In genomic region chr4:102511830-102512605, GRCh38 we compare ENCODE assay signal across 22 cellular contexts. TPM values are rescaled to one million over a fixed set of nuclear protein-coding genes. Genes with fewer than 3 reads are reported as not detected.
A peak's percentile ranks its signal among the peaks of the same experiment; 100 is the strongest.
DNase-seq lines count a peak whose midpoint lies in the region; ATAC-seq, FAIRE-seq and TF ChIP-seq lines count a peak whose summit lies in the region.
"Had no signal": no experiment of that assay in that cellular context is flagged by ENCODE, and none has a peak within 500 bp of the region (broad histone marks: within the 10 kb centered on the region; RNA-seq: fewer than 3 reads in every experiment).

No MANE protein-coding gene starts in this region.

- no peak for TF ChIP-seq EP300 in H1 (IDR thresholded peaks at IDR 0.05; ENCODE audit: borderline replicate concordance in 1 of 2, low read depth in 2 of 2, low read length in 2 of 2)

- H2BK20ac ChIP-seq in IMR-90 (ENCODE audit: low read depth, low read length) (no peak overlapping the region), H1 (ENCODE audit: low read length) (no peak overlapping the region)

- no peak for FAIRE-seq in H1 (lab: Jason Lieb, UNC)
- FAIRE-seq: D721Med, HTR-8/SVneo had no signal

- no peak overlapping the region for H2AK9ac ChIP-seq in IMR-90 (replicated peaks; ENCODE audit: low read depth, low read length, poor library complexity)

- H3K79me2 ChIP-seq in H1 (ENCODE audit: control insufficient read depth in 1 of 2, insufficient read depth in 2 of 2, low read length in 2 of 2) (no peaks in the 10 kb centered on the region), trophoblast cell (ENCODE audit: control insufficient read depth, insufficient read depth, low read length, poor library complexity) (no peaks in the 10 kb centered on the region)

- no peaks in the 10 kb centered on the region for H3K27me3 ChIP-seq in CD4-positive, alpha-beta memory T cell (ENCODE audit: insufficient read depth, low read length)
- H3K27me3 ChIP-seq in IMR-90 (ENCODE audit: control insufficient read depth, insufficient read depth, low read length) (no peaks in the 10 kb centered on the region), H1 (replicated peaks in 1 of 4; ENCODE audit: control insufficient read depth in 3 of 4, extremely low read depth in 1 of 4, insufficient read depth in 3 of 4, low read length in 3 of 4) (no peaks in the 10 kb centered on the region), trophoblast cell (ENCODE audit: insufficient read depth, low read length) (no peaks in the 10 kb centered on the region), heart right ventricle (no peaks in the 10 kb centered on the region), psoas muscle (ENCODE audit: insufficient read depth in 3 of 3, low read length in 2 of 3) (no peaks in the 10 kb centered on the region)

- H4K20me1 ChIP-seq in IMR-90 (ENCODE audit: insufficient read depth, low read length) (peaks cover 9% of the 10 kb centered on the region; the same call in 1 of the 2 replicates), H1 (replicated peaks in 1 of 2; ENCODE audit: control insufficient read depth in 1 of 2, insufficient read depth in 2 of 2, low read length in 2 of 2) (no peaks in the 10 kb centered on the region)

- H3K4me2 ChIP-seq in IMR-90 (ENCODE audit: low read depth, low read length) (no peak overlapping the region), H1 (ENCODE audit: insufficient read depth in 1 of 2, low read depth in 2 of 2, low read length in 2 of 2) (no peak overlapping the region), trophoblast cell (ENCODE audit: low read length) (no peak overlapping the region)

- H2BK120ac ChIP-seq in IMR-90 (ENCODE audit: low read depth, low read length), result no peak overlapping the region
- H2BK120ac ChIP-seq in H1 (replicated peaks; ENCODE audit: low read depth, low read length), result no peak overlapping the region
- no peak overlapping the region for H2BK120ac ChIP-seq in trophoblast cell (ENCODE audit: insufficient read depth, low read length, poor library complexity)

- no peak overlapping the region for H3K4me3 ChIP-seq in CD4-positive, alpha-beta memory T cell (ENCODE audit: low read length in 2 of 2)
- no peak overlapping the region for H3K4me3 ChIP-seq in IMR-90 (ENCODE audit: insufficient read depth, low read depth, low read length)
- H3K4me3 ChIP-seq in H1 (ENCODE audit: extremely low read depth in 1 of 4, insufficient read depth in 2 of 4, low read depth in 3 of 4, low read length in 4 of 4), result no peak overlapping the region
- no peak overlapping the region for H3K4me3 ChIP-seq in trophoblast cell (ENCODE audit: low read depth, low read length)
- H3K4me3 ChIP-seq in heart right ventricle, result no peak overlapping the region
- no peak overlapping the region for H3K4me3 ChIP-seq in psoas muscle
- H3K4me3 ChIP-seq: HAP-1 had no signal

- no peaks in the 10 kb centered on the region for H3K36me3 ChIP-seq in CD4-positive, alpha-beta memory T cell (ENCODE audit: insufficient read depth, low read length)
- H3K36me3 ChIP-seq in IMR-90 (ENCODE audit: control insufficient read depth, insufficient read depth, low read length) (no peaks in the 10 kb centered on the region; the same call in 1 of the 2 replicates), H1 (ENCODE audit: control insufficient read depth in 2 of 4, insufficient read depth in 4 of 4, low read length in 3 of 4) (no peaks in the 10 kb centered on the region), trophoblast cell (ENCODE audit: control insufficient read depth in 1 of 2, insufficient read depth in 2 of 2, low read length in 2 of 2) (no peaks in the 10 kb centered on the region), heart right ventricle (peaks cover 0 to 5% (median 0%) of the 10 kb centered on the region in 9 donors), psoas muscle (ENCODE audit: insufficient read depth in 1 of 2, low read depth in 1 of 2) (no peaks in the 10 kb centered on the region)
- H3K36me3 ChIP-seq: HAP-1 had no signal

- H3K79me1 ChIP-seq in IMR-90 (ENCODE audit: low read depth in 1 of 2, low read length in 2 of 2), result peaks cover 16 to 43% of the 10 kb centered on the region in 2 experiments
- no peaks in the 10 kb centered on the region for H3K79me1 ChIP-seq in H1 (ENCODE audit: low read depth, low read length)
- H3K79me1 ChIP-seq in trophoblast cell (ENCODE audit: low read length), result no peaks in the 10 kb centered on the region

- peak overlapping the region in 4 of 7 donors; percentile 12 to 72 (median 46) for H3K27ac Mint-ChIP-seq in CD4-positive, alpha-beta memory T cell
- H3K27ac Mint-ChIP-seq: CD4-positive, alpha-beta T cell had no signal

- in situ Hi-C loops in IMR-90 (cut with MboI; ENCODE audit: low sequenced_read_pairs), result no loop called here

- TF ChIP-seq CTCF in IMR-90 (conservative IDR thresholded peaks at IDR 0.05; ENCODE audit: low read depth, low read length) (no peak), H1 (IDR thresholded peaks at IDR 0.05; ENCODE audit: control extremely low read depth in 1 of 3, insufficient read depth in 1 of 3, low read depth in 1 of 3, low read length in 3 of 3) (no peak), heart right ventricle (IDR thresholded peaks at IDR 0.05) (no peak), psoas muscle (IDR thresholded peaks at IDR 0.05) (no peak)

- POLR2A ChIA-PET in CD4-positive, alpha-beta memory T cell (lab: Charles Lee; ENCODE audit: partially characterized antibody), result interaction anchor here (0.6 kb wide), 1 partner anchor 10 kb away, joined by 3 read pairs; no protein-coding TSS in a partner anchor
- POLR2A ChIA-PET in IMR-90 (lab: Charles Lee; ENCODE audit: unreplicated experiment), result no interaction called here
- POLR2A ChIA-PET in H1 (lab: Charles Lee; ENCODE audit: partially characterized antibody), result no interaction called here

- H3K36me3 Mint-ChIP-seq in CD4-positive, alpha-beta memory T cell, result peaks cover 58 to 59% of the 10 kb centered on the region in 2 donors

- intact Hi-C loops in CD4-positive, alpha-beta memory T cell (cut with micrococcal nuclease), result no loop called here
- intact Hi-C loops in IMR-90 (cut with micrococcal nuclease) (no loop called here), heart right ventricle (cut with DNase I) (no loop called here), psoas muscle (cut with DNase I) (no loop called here)

- H3K9me1 ChIP-seq in IMR-90 (ENCODE audit: insufficient read depth, low read length), result 0 out of 2 replicates have a peak, but pooled peaks cover 6% of the 10 kb centered on the region

- DNase-seq in CD4-positive, alpha-beta memory T cell, result no peak
- DNase-seq in IMR-90 (no peak), H1 (ENCODE audit: low read depth in 1 of 2, low spot score in 2 of 2) (no peak), trophoblast cell (peak; percentile 47 to 84), heart right ventricle (no peak), psoas muscle (no peak)
- DNase-seq: ACHN; CD4-positive, alpha-beta T cell; DND-41; GDM1; KBM-7; NCI-H1092; NCI-H1694; NCI-H2107; NCI-H226; NCI-H526 treated with DMSO at 0.1 percent for 48 hours; OCI-M1 had no signal

- peaks cover 45% of the 10 kb centered on the region for H3K4me1 ChIP-seq in CD4-positive, alpha-beta memory T cell (ENCODE audit: insufficient read depth, low read length)
- no peaks in the 10 kb centered on the region for H3K4me1 ChIP-seq in IMR-90 (ENCODE audit: control insufficient read depth, insufficient read depth, low read length)
- no peaks in the 10 kb centered on the region for H3K4me1 ChIP-seq in H1 (replicated peaks in 1 of 4; ENCODE audit: control insufficient read depth in 3 of 4, insufficient read depth in 4 of 4, low read length in 3 of 4)
- H3K4me1 ChIP-seq in trophoblast cell (ENCODE audit: control insufficient read depth in 1 of 2, insufficient read depth in 2 of 2, low read length in 2 of 2), result no peaks in the 10 kb centered on the region
- peaks cover 0 to 28% (median 14%) of the 10 kb centered on the region in 9 donors for H3K4me1 ChIP-seq in heart right ventricle
- peaks cover 23% of the 10 kb centered on the region for H3K4me1 ChIP-seq in psoas muscle

- dilution Hi-C loops in IMR-90 (cut with HindIII; ENCODE audit: low sequenced_read_pairs, unreplicated experiment), result no loop called here

- no peak for TF ChIP-seq POLR2A in IMR-90 (IDR thresholded peaks at IDR 0.05; ENCODE audit: low read depth, low read length)
- TF ChIP-seq POLR2A in H1 (IDR thresholded peaks at IDR 0.05; ENCODE audit: control extremely low read depth in 1 of 2, low read depth in 2 of 2, low read length in 2 of 2), result no peak

- H4K5ac ChIP-seq in IMR-90 (ENCODE audit: low read depth, low read length) (no peak overlapping the region), H1 (ENCODE audit: insufficient read length, low read depth, low read length) (no peak overlapping the region)

- H3K9me3 ChIP-seq in CD4-positive, alpha-beta memory T cell (ENCODE audit: control insufficient read depth in 1 of 2, low read length in 2 of 2), result no peaks in the 10 kb centered on the region
- H3K9me3 ChIP-seq in IMR-90 (ENCODE audit: control insufficient read depth, insufficient read depth, low read length), result no peaks in the 10 kb centered on the region
- peaks cover 0 to 3% of the 10 kb centered on the region in 2 experiments; a peak in 1 of 4 replicates for H3K9me3 ChIP-seq in H1 (ENCODE audit: insufficient read depth in 2 of 2, low read depth in 1 of 2, low read length in 1 of 2)
- no peaks in the 10 kb centered on the region for H3K9me3 ChIP-seq in trophoblast cell (ENCODE audit: insufficient read depth, low read depth, low read length)
- H3K9me3 ChIP-seq in heart right ventricle, result peaks cover 0 to 16% (median 5%) of the 10 kb centered on the region in 11 donors
- H3K9me3 ChIP-seq in psoas muscle, result peaks cover 6% of the 10 kb centered on the region
- H3K9me3 ChIP-seq: HAP-1 had no signal

- H2BK12ac ChIP-seq in H1 (ENCODE audit: low read depth, low read length) (no peak overlapping the region), trophoblast cell (ENCODE audit: low read length) (no peak overlapping the region)

- WGBS in IMR-90 (ENCODE audit: extremely low coverage in 2 of 2, insufficient read length in 1 of 2), 2 experiments, result no CpG with 5 or more reads among the region's 5 CpGs
- 93% methylated on average over 5 of the region's 5 CpGs; no CpG with 5 or more reads in 1 of the 2 experiments for WGBS in H1 (ENCODE audit: extremely low coverage in 1 of 2, insufficient coverage in 1 of 2, insufficient read length in 1 of 2, insufficient replicate concordance in 2 of 2, low coverage in 1 of 2, low lambda C conversion rate in 2 of 2, missing lambda C conversion rate in 1 of 2), 2 experiments
- no CpG with 5 or more reads among the region's 5 CpGs for WGBS in trophoblast cell (ENCODE audit: extremely low coverage, insufficient coverage, insufficient read length)
- 94 to 95% methylated on average over 5 of the region's 5 CpGs for WGBS in heart right ventricle, 2 donors
- WGBS in psoas muscle, 3 donors, result 90 to 96% (median 94%) methylated on average over 5 of the region's 5 CpGs

- ATAC-seq in IMR-90 (ENCODE audit: low read depth), result no peak
- no peak for ATAC-seq in heart right ventricle
- no peak for ATAC-seq in GM18907 (IDR thresholded peaks at IDR 0.05; ENCODE audit: unreplicated experiment)
- ATAC-seq in HG02588 (IDR thresholded peaks at IDR 0.05; ENCODE audit: unreplicated experiment), result no peak
- ATAC-seq in psoas muscle, result no peak

- H3K9ac ChIP-seq in IMR-90 (ENCODE audit: low read depth, low read length) (no peak overlapping the region), H1 (replicated peaks in 1 of 4; ENCODE audit: extremely low read depth in 1 of 4, low read depth in 3 of 4, low read length in 3 of 4) (no peak overlapping the region), trophoblast cell (ENCODE audit: low read length) (no peak overlapping the region)

- peaks cover 38 to 82% (median 50%) of the 10 kb centered on the region in 4 donors for H3K4me1 Mint-ChIP-seq in CD4-positive, alpha-beta memory T cell

- CTCF ChIA-PET in CD4-positive, alpha-beta memory T cell (lab: Charles Lee; ENCODE audit: partially characterized antibody), result interaction anchor here (1.1 to 1.7 kb wide), 3 partner anchors 10 to 38 kb away, joined by 3 to 5 read pairs (median 5); no protein-coding TSS in a partner anchor
- CTCF ChIA-PET in IMR-90 (lab: Yijun Ruan, JAX) (no interaction called here), H1 (lab: Charles Lee; ENCODE audit: partially characterized antibody) (interaction anchor here (0.7 to 1.7 kb wide), 5 partner anchors 11 to 1550 kb away, joined by 3 to 6 read pairs (median 3); no protein-coding TSS in a partner anchor)

- no peak overlapping the region for H2AFZ ChIP-seq in IMR-90 (replicated peaks; ENCODE audit: low read length, poor library complexity)
- H2AFZ ChIP-seq in H1 (ENCODE audit: low read length), result no peak overlapping the region
- no peak overlapping the region for H2AFZ ChIP-seq in trophoblast cell (ENCODE audit: insufficient read depth, low read length, poor library complexity)

- no peaks in the 10 kb centered on the region for H3K23me2 ChIP-seq in H1 (ENCODE audit: low read depth, low read length)

- H3K27ac ChIP-seq in CD4-positive, alpha-beta memory T cell (ENCODE audit: low read depth, low read length), result no peak overlapping the region
- H3K27ac ChIP-seq in IMR-90 (ENCODE audit: insufficient read depth, low read length) (no peak overlapping the region), H1 (ENCODE audit: low read depth, low read length) (no peak overlapping the region), trophoblast cell (ENCODE audit: low read depth, low read length) (no peak overlapping the region), heart right ventricle (no peak overlapping the region), psoas muscle (no peak overlapping the region)

- no peaks in the 10 kb centered on the region for H3K27me3 Mint-ChIP-seq in CD4-positive, alpha-beta memory T cell
- H3K27me3 Mint-ChIP-seq: CD4-positive, alpha-beta T cell had no signal

- H3K9me3 Mint-ChIP-seq in CD4-positive, alpha-beta memory T cell, result peaks cover 0 to 24% (median 17%) of the 10 kb centered on the region in 8 donors

- H3K18ac ChIP-seq in IMR-90 (ENCODE audit: low read depth, low read length) (no peak overlapping the region), H1 (ENCODE audit: extremely low read depth, low read length) (no peak overlapping the region), trophoblast cell (ENCODE audit: low read length) (no peak overlapping the region)

- no peak overlapping the region for H3K4ac ChIP-seq in IMR-90 (ENCODE audit: low read depth, low read length)
- no peak overlapping the region for H3K4ac ChIP-seq in H1 (replicated peaks; ENCODE audit: insufficient read length, low read depth, low read length)
- no peak overlapping the region for H3K4ac ChIP-seq in trophoblast cell (ENCODE audit: low read depth, low read length)

- no peak overlapping the region for H4K8ac ChIP-seq in IMR-90 (ENCODE audit: low read depth in 2 of 2, low read length in 2 of 2)
- no peak overlapping the region for H4K8ac ChIP-seq in H1 (ENCODE audit: extremely low read depth, insufficient read depth, low read length)
- H4K8ac ChIP-seq in trophoblast cell (ENCODE audit: low read depth, low read length), result no peak overlapping the region

- H4K91ac ChIP-seq in IMR-90 (ENCODE audit: insufficient read depth, low read depth, low read length), result no peak overlapping the region
- no peak overlapping the region for H4K91ac ChIP-seq in H1 (replicated peaks; ENCODE audit: insufficient read length, low read length)
- H4K91ac ChIP-seq in trophoblast cell (ENCODE audit: low read depth, low read length), result no peak overlapping the region

- H3K23ac ChIP-seq in IMR-90 (ENCODE audit: low read depth, low read length) (no peak overlapping the region), H1 (ENCODE audit: insufficient read length) (no peak overlapping the region), trophoblast cell (ENCODE audit: low read length) (no peak overlapping the region)

- H2AK5ac ChIP-seq in IMR-90 (ENCODE audit: low read depth, low read length) (no peak overlapping the region), H1 (ENCODE audit: low read depth, low read length) (no peak overlapping the region), trophoblast cell (ENCODE audit: low read length) (no peak overlapping the region)

- no peak overlapping the region for H4K12ac ChIP-seq in trophoblast cell (ENCODE audit: low read depth, low read length)

- H3K56ac ChIP-seq in IMR-90 (ENCODE audit: extremely low read depth, insufficient read depth, low read length) (no peak overlapping the region), H1 (replicated peaks; ENCODE audit: insufficient read length, low read depth, low read length) (no peak overlapping the region)

- TF ChIP-seq RAD21 in IMR-90 (IDR thresholded peaks at IDR 0.05; ENCODE audit: low read length) (no peak), H1 (IDR thresholded peaks at IDR 0.05 in 1 of 2, conservative IDR thresholded peaks at IDR 0.05 in 1 of 2; ENCODE audit: low read depth in 2 of 2, low read length in 2 of 2) (no peak)

- no peak overlapping the region for H2BK15ac ChIP-seq in IMR-90 (ENCODE audit: low read depth, low read length)
- no peak overlapping the region for H2BK15ac ChIP-seq in H1 (ENCODE audit: low read length)

- H3K14ac ChIP-seq in IMR-90 (replicated peaks; ENCODE audit: low read depth, low read length), result no peak overlapping the region
- no peak overlapping the region for H3K14ac ChIP-seq in H1 (ENCODE audit: insufficient read length)
- H3K14ac ChIP-seq in trophoblast cell (ENCODE audit: low read length), result no peak overlapping the region

- H3K4me3 Mint-ChIP-seq in CD4-positive, alpha-beta memory T cell, result peak overlapping the region in 1 of 8 donors; percentile 19
- H3K4me3 Mint-ChIP-seq: CD4-positive, alpha-beta T cell had no signal

- H2BK5ac ChIP-seq in IMR-90 (ENCODE audit: low read depth, low read length, poor library complexity, severe bottlenecking) (no peak overlapping the region), H1 (ENCODE audit: low read depth, low read length) (no peak overlapping the region), trophoblast cell (ENCODE audit: low read depth, low read length, poor library complexity) (no peak overlapping the region)

- no TSS peak for BruUV-seq in IMR-90 (replicated peaks; lab: Mats Ljungman, UMichigan)

RNA-seq across cellular contexts. Expression of gene NFKB1, which starts 10.9 kb away (rescaled TPM):
- total RNA-seq in CD4-positive, alpha-beta memory T cell, result 10 to 100 TPM; 79.8 to 84.9 TPM
- polyA plus RNA-seq in CD4-positive, alpha-beta memory T cell, result 10 to 100 TPM; 16.6 to 61.9 TPM
- total RNA-seq in IMR-90 (2012; rRNA removed) (23.6 and 24.6 TPM in 2 replicates), heart right ventricle (10 to 100 TPM; 17.0 to 30.3 (median 20.6) TPM), psoas muscle (10 to 100 TPM; 19.8 to 47.5 (median 22.5) TPM)
- polyA plus RNA-seq in IMR-90 (2012; rRNA removed) (16.3 and 19.8 TPM in 2 replicates), H1 (2011; rRNA removed) (2.4 and 2.9 TPM in 2 replicates), heart right ventricle (1 to 10 TPM; 4.5 to 7.9 TPM), psoas muscle (10 to 100 TPM; 11.7 to 22.0 (median 16.3) TPM)
- 11.9 and 13.2 TPM in 2 replicates for polyA plus RNA-seq in IMR-90 (2012; cell fraction: cytosol; rRNA removed)
- 18.9 and 34.9 TPM in 2 replicates for polyA plus RNA-seq in IMR-90 (2012; cell fraction: nucleus; rRNA removed; ENCODE audit: low replicate concordance)
- total RNA-seq in H1 (2021; fragmentation: NEBNext Ultra II Directional; extraction: Animal tissue kit (Norgen Biotek cat#: 25700)), result 6.2 and 6.8 TPM in 2 replicates
- polyA plus RNA-seq in H1 (2011; cell fraction: cytosol; rRNA removed), result 2.8 TPM
- 3.1 TPM for polyA plus RNA-seq in H1 (2011; cell fraction: nucleus; rRNA removed)
- polyA plus RNA-seq in H1 (2012, experiment 1 of 2), result 4.7 to 5.3 TPM (median 5.0 TPM) in 4 replicates
- 2.0 TPM for polyA plus RNA-seq in H1 (2012, experiment 2 of 2)
- 3.2 TPM for polyA plus RNA-seq in H1 (2013, experiment 1 of 2)
- polyA plus RNA-seq in H1 (2013, experiment 2 of 2), result 3.7 TPM
- 4.4 and 6.4 TPM in 2 replicates for polyA minus RNA-seq in H1 (2011; rRNA and poly(A)+ RNA removed)
- 4.0 TPM for polyA minus RNA-seq in H1 (2011; cell fraction: cytosol; rRNA and poly(A)+ RNA removed)
- 2.8 TPM for polyA minus RNA-seq in H1 (2011; cell fraction: nucleus; rRNA and poly(A)+ RNA removed)
- polyA plus RNA-seq in trophoblast cell (2013), result 10.3 and 10.7 TPM in 2 replicates

Comparison
In these comparisons a context has a peak if more than half of its experiments do, and no peak if none do; other contexts are left out.
1. DNase-seq: peak in trophoblast cell (2 of 2); none in CD4-positive, alpha-beta memory T cell (0 of 5), IMR-90 (single experiment), H1 (0 of 2), heart right ventricle (0 of 2) and psoas muscle (0 of 2).